ENCODE assay signal across 29 cellular contexts in genomic region chr1:115225993-115226700, GRCh38.
"Had no signal": no experiment of that assay in that cellular context is flagged by ENCODE, and none has a peak within 500 bp of the region (broad histone marks: within the 10 kb centered on the region; RNA-seq: fewer than 3 reads in every experiment).

No MANE protein-coding gene starts in this region.

- H3K27ac Mint-ChIP-seq: activated CD4-positive, alpha-beta memory T cell treated with anti-CD3 and anti-CD28 coated beads, Interleukin-2, amount 10 ng/mL, durations not matched to agents 7 days and 5 days; activated CD4-positive, alpha-beta T cell treated with anti-CD3 and anti-CD28 coated beads, Interleukin-2, amount 10 ng/mL, durations not matched to agents 7 days and 5 days; activated naive CD4-positive, alpha-beta T cell treated with anti-CD3 and anti-CD28 coated beads, Interleukin-2, amount 50 U/mL, for 24 hours; activated T-helper 2 cell treated with anti-CD3 and anti-CD28 coated beads, Interferon-gamma antibody, Interleukin-2, Interleukin-4, amounts not matched to agents 10 μg/mL and 5 μg/mL and 100 μg/mL, durations not matched to agents 14 hours and 24 hours and 36 hours had no signal

- H3K9me3 Mint-ChIP-seq: activated CD4-positive, alpha-beta memory T cell treated with anti-CD3 and anti-CD28 coated beads, Interleukin-2, amount 10 ng/mL, durations not matched to agents 7 days and 5 days; activated CD4-positive, alpha-beta T cell treated with anti-CD3 and anti-CD28 coated beads, Interleukin-2, amount 10 ng/mL, durations not matched to agents 7 days and 5 days; activated naive CD4-positive, alpha-beta T cell treated with anti-CD3 and anti-CD28 coated beads, Interleukin-2, amount 50 U/mL, for 24 hours; activated T-helper 2 cell treated with anti-CD3 and anti-CD28 coated beads, Interferon-gamma antibody, Interleukin-2, Interleukin-4, amounts not matched to agents 10 μg/mL and 5 μg/mL and 100 μg/mL, durations not matched to agents 14 hours and 24 hours and 36 hours had no signal

- H3K4me2 ChIP-seq: SK-N-SH had no signal

- ATAC-seq: Panc1 had no signal

- H3K36me3 ChIP-seq: breast epithelium, SJCRH30 had no signal

- H3K4me1 Mint-ChIP-seq: activated CD4-positive, alpha-beta memory T cell treated with anti-CD3 and anti-CD28 coated beads, Interleukin-2, amount 10 ng/mL, durations not matched to agents 7 days and 5 days; activated CD4-positive, alpha-beta T cell treated with anti-CD3 and anti-CD28 coated beads, Interleukin-2, amount 10 ng/mL, durations not matched to agents 7 days and 5 days; activated naive CD4-positive, alpha-beta T cell treated with anti-CD3 and anti-CD28 coated beads, Interleukin-2, amount 50 U/mL, for 24 hours had no signal

- H3K4me3 Mint-ChIP-seq: activated CD4-positive, alpha-beta memory T cell treated with anti-CD3 and anti-CD28 coated beads, Interleukin-2, amount 10 ng/mL, durations not matched to agents 7 days and 5 days; activated CD4-positive, alpha-beta T cell treated with anti-CD3 and anti-CD28 coated beads, Interleukin-2, amount 10 ng/mL, durations not matched to agents 7 days and 5 days; activated naive CD4-positive, alpha-beta T cell treated with anti-CD3 and anti-CD28 coated beads, Interleukin-2, amount 50 U/mL, for 24 hours had no signal

- H3K9me2 ChIP-seq: SK-N-SH had no signal

- H3K4me1 ChIP-seq: SJCRH30 had no signal

- H3K27me3 ChIP-seq: SJCRH30 had no signal

- H3K27me3 Mint-ChIP-seq: activated CD4-positive, alpha-beta memory T cell treated with anti-CD3 and anti-CD28 coated beads, Interleukin-2, amount 10 ng/mL, durations not matched to agents 7 days and 5 days; activated CD4-positive, alpha-beta T cell treated with anti-CD3 and anti-CD28 coated beads, Interleukin-2, amount 10 ng/mL, durations not matched to agents 7 days and 5 days; activated naive CD4-positive, alpha-beta T cell treated with anti-CD3 and anti-CD28 coated beads, Interleukin-2, amount 50 U/mL, for 24 hours had no signal

- H3K27ac ChIP-seq: RWPE1, SJCRH30, VCaP had no signal

- H3K9me3 ChIP-seq: breast epithelium, SJCRH30, SK-N-SH had no signal

- H3K36me3 Mint-ChIP-seq: activated naive CD4-positive, alpha-beta T cell treated with anti-CD3 and anti-CD28 coated beads, Interleukin-2, amount 50 U/mL, for 24 hours had no signal

- DNase-seq: activated CD4-positive, alpha-beta memory T cell treated with anti-CD3 and anti-CD28 coated beads, Interleukin-2, amount 10 ng/mL, durations not matched to agents 7 days and 5 days; activated CD4-positive, alpha-beta T cell treated with anti-CD3 and anti-CD28 coated beads, Interleukin-2, amount 10 ng/mL, durations not matched to agents 7 days and 5 days; activated CD4-positive, CD25-positive, alpha-beta regulatory T cell; activated gamma-delta T cell treated with Interleukin-2 at 50 U/mL for 16 hours; activated T-cell treated with anti-CD3 and anti-CD28 coated beads for 4 hours; activated T-cell treated with anti-CD3 and anti-CD28 coated beads, Interleukin-2, amount 50 U/mL, for 48 hours; aorta; caudate nucleus; Karpas-422; MM.1S; NCI-H1105; NCI-H1436; NCI-H1694 treated with DMSO at 0.1 percent for 48 hours; NCI-H2029 treated with DMSO at 0.1 percent for 48 hours; NCI-H345; NCI-H510A; NCI-H526 treated with DMSO at 0.1 percent for 48 hours; NK-92 treated with Interleukin-12 subunit alpha and Interleukin-12 subunit beta, amount 100 ng/mL, for 24 hours; OCI-M1; Right ventricle myocardium superior; SJCRH30; SK-N-SH; T-helper 1 cell had no signal

- H3K4me3 ChIP-seq: breast epithelium, SJCRH30 had no signal
